Comparison of ENCODE assay signal across 19 cellular contexts in the genomic region with DNA sequence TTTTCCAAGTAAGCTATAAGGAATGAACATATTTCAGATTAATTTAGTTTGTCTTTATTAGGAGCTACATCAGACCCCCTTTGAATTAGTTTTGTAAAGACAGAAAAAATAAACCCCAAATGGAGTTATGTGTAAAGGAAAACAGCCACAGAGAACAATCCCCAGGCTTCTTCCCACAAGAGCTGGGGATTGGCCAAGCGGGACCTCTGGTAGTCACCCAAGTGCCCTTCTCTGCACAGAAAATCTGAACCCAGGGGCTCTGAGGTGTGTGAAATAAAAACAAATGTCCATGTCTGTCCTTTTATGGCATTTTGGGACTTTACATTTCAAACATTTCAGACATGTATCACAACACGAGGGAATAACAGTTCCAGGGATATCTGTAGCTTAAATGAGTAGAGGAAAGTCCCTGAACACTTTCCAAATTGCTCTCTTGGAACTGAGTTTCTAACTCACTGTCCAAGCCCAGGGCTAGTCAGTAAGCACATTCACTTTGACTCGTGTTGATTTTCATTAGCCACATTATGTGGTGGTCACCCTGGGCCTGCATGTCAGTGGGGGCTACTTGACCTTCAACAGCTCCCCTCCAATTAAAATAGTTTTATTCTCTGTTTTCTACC. TPM values are rescaled to one million over a fixed set of nuclear protein-coding genes. Genes with fewer than 3 reads are reported as not detected.
A peak's percentile ranks its signal among the peaks of the same experiment; 100 is the strongest.
DNase-seq lines count a peak whose midpoint lies in the region; TF ChIP-seq lines count a peak whose summit lies in the region.
"Had no signal": no experiment of that assay in that cellular context is flagged by ENCODE, and none has a peak within 500 bp of the region (broad histone marks: within the 10 kb centered on the region; RNA-seq: fewer than 3 reads in every experiment).

No MANE protein-coding gene starts in this region.

- H3K9me2 ChIP-seq in GM23248 (ENCODE audit: insufficient read depth) = no peaks in the 10 kb centered on the region

- H3K9ac ChIP-seq in GM23248 (no peak overlapping the region), muscle layer of colon (ENCODE audit: low read length) (no peak overlapping the region), stomach smooth muscle (ENCODE audit: low read length in 2 of 2) (no peak overlapping the region)
- H3K9ac ChIP-seq: BLaER1, KMS-11 had no signal

- H3K4me1 ChIP-seq in GM23248 (ENCODE audit: insufficient read depth) (peaks cover 29% of the 10 kb centered on the region), muscle layer of colon (ENCODE audit: insufficient read depth, low read length) (peaks cover 39% of the 10 kb centered on the region), stomach smooth muscle (ENCODE audit: control insufficient read depth, insufficient read depth, low read length) (peaks cover 26% of the 10 kb centered on the region)
- H3K4me1 ChIP-seq: BLaER1 had no signal

- no peak for TF ChIP-seq CTCF in chondrocyte (IDR thresholded peaks at IDR 0.05)

- H3K4me1 Mint-ChIP-seq in chondrocyte (ENCODE audit: low read depth) = peaks cover 50% of the 10 kb centered on the region
- no peaks in the 10 kb centered on the region for H3K4me1 Mint-ChIP-seq in T-helper 2 cell treated with Interferon-gamma antibody and Interleukin-4, amounts not matched to agents 5 μg/mL and 100 μg/mL, for 36 hours (ENCODE audit: low read depth)

- WGBS in GM23248 (ENCODE audit: low coverage in 1 of 2, low lambda C conversion rate in 2 of 2, missing lambda C conversion rate in 2 of 2), 2 experiments = 50% methylated on average over 3 of the region's 3 CpGs

- peaks cover 7% of the 10 kb centered on the region for H3K9me3 Mint-ChIP-seq in chondrocyte (ENCODE audit: low read depth)
- no peaks in the 10 kb centered on the region for H3K9me3 Mint-ChIP-seq in T-helper 2 cell treated with Interferon-gamma antibody and Interleukin-4, amounts not matched to agents 5 μg/mL and 100 μg/mL, for 36 hours
- H3K9me3 Mint-ChIP-seq: CD8-positive, alpha-beta T cell had no signal

- DNase-seq in GM23248 (peak; percentile 35), chondrocyte (ENCODE audit: low spot score) (no peak), NCI-H146 treated with DMSO at 0.1 percent for 48 hours (lab: John Stamatoyannopoulos, UW; ENCODE audit: unreplicated experiment) (no peak), DMS153 treated with DMSO at 0.1 percent for 48 hours (lab: John Stamatoyannopoulos, UW; ENCODE audit: unreplicated experiment) (no peak)
- DNase-seq in T-helper 2 cell treated with Interferon-gamma antibody and Interleukin-4, amounts not matched to agents 5 μg/mL and 100 μg/mL, for 36 hours (ENCODE audit: low spot score) = no peak
- DNase-seq: CD8-positive, alpha-beta T cell; DMS79; NCI-H1417; NCI-H187 treated with DMSO at 0.1 percent for 48 hours; NCI-H526; PC-3; RPMI8226; SHP77 treated with DMSO at 0.1 percent for 48 hours had no signal

- in situ Hi-C loops in GM23248 (cut with MboI) = loop anchor here (25.0 kb wide), 1 partner anchor 269 kb away; no protein-coding TSS in a partner anchor

- H3K27me3 ChIP-seq in GM23248 (replicated peaks; ENCODE audit: insufficient read depth) (no peaks in the 10 kb centered on the region), muscle layer of colon (ENCODE audit: control insufficient read depth in 1 of 2, insufficient read depth in 2 of 2, low read length in 2 of 2) (no peaks in the 10 kb centered on the region), stomach smooth muscle (ENCODE audit: control insufficient read depth in 1 of 2, insufficient read depth in 2 of 2, low read length in 2 of 2) (no peaks in the 10 kb centered on the region)
- H3K27me3 ChIP-seq: BLaER1 had no signal

- no peaks in the 10 kb centered on the region for H3K27me3 Mint-ChIP-seq in chondrocyte (ENCODE audit: low read depth)
- peaks cover 26% of the 10 kb centered on the region for H3K27me3 Mint-ChIP-seq in T-helper 2 cell treated with Interferon-gamma antibody and Interleukin-4, amounts not matched to agents 5 μg/mL and 100 μg/mL, for 36 hours (ENCODE audit: low read depth)

- peaks cover 17% of the 10 kb centered on the region for H3F3A ChIP-seq in GM23248 (ENCODE audit: insufficient read depth)

- H3K27ac Mint-ChIP-seq in chondrocyte (ENCODE audit: unreplicated experiment) = peak overlapping the region; percentile 55
- H3K27ac Mint-ChIP-seq in T-helper 2 cell treated with Interferon-gamma antibody and Interleukin-4, amounts not matched to agents 5 μg/mL and 100 μg/mL, for 36 hours = no peak overlapping the region
- H3K27ac Mint-ChIP-seq: CD8-positive, alpha-beta T cell had no signal

- no peak overlapping the region for H3K4me2 ChIP-seq in GM23248 (ENCODE audit: unreplicated experiment)
- H3K4me2 ChIP-seq: BLaER1, KMS-11 had no signal

- H2AFZ ChIP-seq in GM23248 = no peak overlapping the region

- H3K36me3 ChIP-seq in GM23248 (ENCODE audit: low read depth) (no peaks in the 10 kb centered on the region), muscle layer of colon (ENCODE audit: insufficient read depth, low read length) (no peaks in the 10 kb centered on the region), stomach smooth muscle (ENCODE audit: control insufficient read depth in 2 of 2, insufficient read depth in 2 of 2, low read length in 2 of 2) (no peaks in the 10 kb centered on the region)
- H3K36me3 ChIP-seq: BLaER1 had no signal

- H3K79me2 ChIP-seq in GM23248 (ENCODE audit: insufficient read depth) = no peaks in the 10 kb centered on the region

- no peaks in the 10 kb centered on the region for H3K9me3 ChIP-seq in GM23248 (ENCODE audit: low read depth)
- no peaks in the 10 kb centered on the region for H3K9me3 ChIP-seq in muscle layer of colon (ENCODE audit: low read length)
- no peaks in the 10 kb centered on the region for H3K9me3 ChIP-seq in stomach smooth muscle (ENCODE audit: control insufficient read depth in 2 of 2, low read length in 2 of 2)
- H3K9me3 ChIP-seq: BLaER1 had no signal

- H3K36me3 Mint-ChIP-seq in chondrocyte (ENCODE audit: low read depth) = no peaks in the 10 kb centered on the region
- H3K36me3 Mint-ChIP-seq in T-helper 2 cell treated with Interferon-gamma antibody and Interleukin-4, amounts not matched to agents 5 μg/mL and 100 μg/mL, for 36 hours (ENCODE audit: low read depth) = no peaks in the 10 kb centered on the region
- H3K36me3 Mint-ChIP-seq: CD8-positive, alpha-beta T cell had no signal

- no peaks in the 10 kb centered on the region for H4K20me1 ChIP-seq in GM23248 (ENCODE audit: insufficient read depth)
- H4K20me1 ChIP-seq: BLaER1 had no signal

- H3K4me3 ChIP-seq in GM23248 (no peak overlapping the region), muscle layer of colon (ENCODE audit: low read depth in 1 of 2, low read length in 2 of 2) (no peak overlapping the region), stomach smooth muscle (ENCODE audit: low read length in 2 of 2) (no peak overlapping the region)
- H3K4me3 ChIP-seq: BLaER1 had no signal

- no peak overlapping the region for H3K27ac ChIP-seq in GM23248
- peak overlapping the region; percentile 21 for H3K27ac ChIP-seq in muscle layer of colon (ENCODE audit: low read depth, low read length)
- peak overlapping the region; percentile 60 for H3K27ac ChIP-seq in stomach smooth muscle (ENCODE audit: low read length)
- H3K27ac ChIP-seq: BLaER1, KMS-11 had no signal

- no peak overlapping the region for H3K4me3 Mint-ChIP-seq in chondrocyte (ENCODE audit: unreplicated experiment)
- no peak overlapping the region for H3K4me3 Mint-ChIP-seq in T-helper 2 cell treated with Interferon-gamma antibody and Interleukin-4, amounts not matched to agents 5 μg/mL and 100 μg/mL, for 36 hours
- H3K4me3 Mint-ChIP-seq: CD8-positive, alpha-beta T cell had no signal

RNA-seq across cellular contexts. Expression of gene DPT, which starts 22.5 kb away (rescaled TPM):
- 11.8 and 14.9 TPM in 2 replicates for total RNA-seq in GM23248 (2014; rRNA removed; shearing (Covaris generic))
- 20.0 and 20.8 TPM in 2 replicates for polyA plus RNA-seq in GM23248 (2016; fragmentation: Nextera tagmentation; extraction: Ambion mirVana)
- 11.3 to 30.2 TPM (median 13.0 TPM) in 3 replicates for total RNA-seq in chondrocyte
- total RNA-seq: A673; CD8-positive, alpha-beta T cell; HT-29; PC-3 had no signal
